In genomic region chr19:14515501-14516047, GRCh38 we compare ENCODE assay signal across 9 cellular contexts. TPM values are rescaled to one million over a fixed set of nuclear protein-coding genes. Genes with fewer than 3 reads are reported as not detected.
DNase-seq lines count a peak whose midpoint lies in the region; ATAC-seq and TF ChIP-seq lines count a peak whose summit lies in the region.
"Had no signal": no experiment of that assay in that cellular context is flagged by ENCODE, and none has a peak within 500 bp of the region (broad histone marks: within the 10 kb centered on the region; RNA-seq: fewer than 3 reads in every experiment).

No MANE protein-coding gene starts in this region.

- intact Hi-C loops in aorta (cut with DNase I) = no loop called here

- no peaks in the 10 kb centered on the region for H3K9me3 Mint-ChIP-seq in activated naive CD8-positive, alpha-beta T cell (ENCODE audit: low read depth)
- H3K9me3 Mint-ChIP-seq in glutamatergic neuron (ENCODE audit: unreplicated experiment) = peaks cover 20% of the 10 kb centered on the region

- DNase-seq in glutamatergic neuron = no peak
- DNase-seq in aorta = no peak
- DNase-seq in mucosa of gallbladder (ENCODE audit: low spot score) = no peak
- DNase-seq in AG08396 (ENCODE audit: low spot score) = no peak
- DNase-seq: SJCRH30 had no signal

- peaks cover 57% of the 10 kb centered on the region for H3K4me1 Mint-ChIP-seq in activated naive CD8-positive, alpha-beta T cell (ENCODE audit: low read depth)
- H3K4me1 Mint-ChIP-seq in glutamatergic neuron (ENCODE audit: low read depth, unreplicated experiment) = peaks cover 25% of the 10 kb centered on the region

- H3K4me3 ChIP-seq in HUES6 (ENCODE audit: low read depth, low read length) = peak overlapping the region; percentile 100; the same call in 1 of the 2 replicates
- peak overlapping the region; percentile 57 to 99 (median 96) for H3K4me3 ChIP-seq in skin epidermis
- H3K4me3 ChIP-seq in aorta (ENCODE audit: low read length in 2 of 2) = no peak overlapping the region

- H3K4me3 Mint-ChIP-seq in activated naive CD8-positive, alpha-beta T cell = peak overlapping the region; percentile 95
- peak overlapping the region; percentile 84 for H3K4me3 Mint-ChIP-seq in glutamatergic neuron (ENCODE audit: unreplicated experiment)

- H3K36me3 ChIP-seq in HUES6 (ENCODE audit: control insufficient read depth, insufficient read depth, low read length) (peaks cover 29% of the 10 kb centered on the region), aorta (ENCODE audit: control insufficient read depth in 1 of 2, insufficient read depth in 2 of 2, low read length in 1 of 2) (peaks cover 0 to 5% of the 10 kb centered on the region in 2 donors)

- H3K27ac ChIP-seq in HUES6 (ENCODE audit: low read depth, low read length) (no peak overlapping the region), skin epidermis (peak overlapping the region in 9 of 21 experiments; percentile 26 to 98 (median 95)), aorta (ENCODE audit: low read depth in 1 of 2, low read length in 2 of 2) (no peak overlapping the region)
- H3K27ac ChIP-seq: SJCRH30 had no signal

- H3K27ac Mint-ChIP-seq in activated naive CD8-positive, alpha-beta T cell = peak overlapping the region; percentile 84
- H3K27ac Mint-ChIP-seq in glutamatergic neuron (ENCODE audit: unreplicated experiment) = peak overlapping the region; percentile 22

- no peaks in the 10 kb centered on the region for H3K9me3 ChIP-seq in HUES6 (ENCODE audit: control insufficient read depth, insufficient read depth, low read depth, low read length)
- H3K9me3 ChIP-seq in aorta (ENCODE audit: control insufficient read depth, low read length) = no peaks in the 10 kb centered on the region
- H3K9me3 ChIP-seq: SJCRH30 had no signal

- no peak for TF ChIP-seq CTCF in glutamatergic neuron (IDR thresholded peaks at IDR 0.05; ENCODE audit: partially characterized antibody, unreplicated experiment)

- WGBS in aorta, 2 donors = 60 to 66% methylated on average over 8 of the region's 8 CpGs

- H3K27me3 ChIP-seq in HUES6 (ENCODE audit: control insufficient read depth, insufficient read depth, low read length) = no peaks in the 10 kb centered on the region
- H3K27me3 ChIP-seq in aorta (ENCODE audit: control insufficient read depth in 1 of 2, insufficient read depth in 2 of 2, low read length in 1 of 2) = no peaks in the 10 kb centered on the region
- H3K27me3 ChIP-seq: SJCRH30 had no signal

- H3K27me3 Mint-ChIP-seq in activated naive CD8-positive, alpha-beta T cell = no peaks in the 10 kb centered on the region
- peaks cover 4% of the 10 kb centered on the region for H3K27me3 Mint-ChIP-seq in glutamatergic neuron (ENCODE audit: unreplicated experiment)

- H3K4me1 ChIP-seq in HUES6 (ENCODE audit: control insufficient read depth, insufficient read depth, low read length) = peaks cover 18% of the 10 kb centered on the region
- no peaks in the 10 kb centered on the region for H3K4me1 ChIP-seq in aorta (ENCODE audit: control insufficient read depth in 1 of 2, insufficient read depth in 2 of 2, low read length in 2 of 2)

- H3K9ac ChIP-seq in HUES6 (ENCODE audit: low read length) = no peak overlapping the region

- peaks cover 17% of the 10 kb centered on the region for H3K36me3 Mint-ChIP-seq in activated naive CD8-positive, alpha-beta T cell
- H3K36me3 Mint-ChIP-seq in glutamatergic neuron (ENCODE audit: unreplicated experiment) = peaks cover 10% of the 10 kb centered on the region

- ATAC-seq in aorta (ENCODE audit: low FRiP score) (no peak), GM18873 (IDR thresholded peaks at IDR 0.05; ENCODE audit: low FRiP score, unreplicated experiment) (no peak)

RNA-seq across cellular contexts. Expression of gene DNAJB1, which starts 2.6 kb away (rescaled TPM):
- total RNA-seq in glutamatergic neuron (ENCODE audit: unreplicated experiment) (53.9 TPM), aorta (10 to 100 TPM; 58.0 to 95.8 TPM), mucosa of gallbladder (142 TPM)
- 10 to 100 TPM; 34.8 to 44.3 TPM for polyA plus RNA-seq in aorta

RNA-seq across cellular contexts. Expression of gene TECR, which starts 13.8 kb away (rescaled TPM):
- total RNA-seq in glutamatergic neuron (ENCODE audit: unreplicated experiment) = 102 TPM
- total RNA-seq in aorta = 10 to 100 TPM; 40.1 to 64.4 TPM
- 100 to 1,000 TPM in 1 of 2 donors, 10 to 100 TPM in 1; 56.5 to 112 TPM for polyA plus RNA-seq in aorta
- 149 TPM for total RNA-seq in mucosa of gallbladder

RNA-seq across cellular contexts. Expression of gene GIPC1, which starts 19.6 kb away (rescaled TPM):
- total RNA-seq in glutamatergic neuron (ENCODE audit: unreplicated experiment) (53.4 TPM), aorta (10 to 100 TPM; 42.3 to 53.0 TPM), mucosa of gallbladder (127 TPM)
- polyA plus RNA-seq in aorta = 100 to 1,000 TPM in 1 of 2 donors, 10 to 100 TPM in 1; 55.8 to 117 TPM

RNA-seq across cellular contexts. Expression of gene PTGER1, which starts 40.4 kb away (rescaled TPM):
- total RNA-seq in glutamatergic neuron (ENCODE audit: unreplicated experiment) = 2.0 TPM
- 1 to 10 TPM; 2.3 to 4.4 TPM for total RNA-seq in aorta
- polyA plus RNA-seq in aorta = not detected
- 1.9 TPM for total RNA-seq in mucosa of gallbladder

RNA-seq across cellular contexts. Expression of gene NDUFB7, which starts 56.3 kb away (rescaled TPM):
- total RNA-seq in glutamatergic neuron (ENCODE audit: unreplicated experiment) (145 TPM), aorta (100 to 1,000 TPM; 118 to 126 TPM), mucosa of gallbladder (184 TPM)
- 100 to 1,000 TPM; 433 to 452 TPM for polyA plus RNA-seq in aorta

Comparison
In these comparisons a context has a peak if more than half of its experiments do, and no peak if none do; other contexts are left out.
1. H3K4me3 ChIP-seq: peak in HUES6 (single experiment) and skin epidermis (7 of 7); none in aorta (0 of 2).